In the genomic region with DNA sequence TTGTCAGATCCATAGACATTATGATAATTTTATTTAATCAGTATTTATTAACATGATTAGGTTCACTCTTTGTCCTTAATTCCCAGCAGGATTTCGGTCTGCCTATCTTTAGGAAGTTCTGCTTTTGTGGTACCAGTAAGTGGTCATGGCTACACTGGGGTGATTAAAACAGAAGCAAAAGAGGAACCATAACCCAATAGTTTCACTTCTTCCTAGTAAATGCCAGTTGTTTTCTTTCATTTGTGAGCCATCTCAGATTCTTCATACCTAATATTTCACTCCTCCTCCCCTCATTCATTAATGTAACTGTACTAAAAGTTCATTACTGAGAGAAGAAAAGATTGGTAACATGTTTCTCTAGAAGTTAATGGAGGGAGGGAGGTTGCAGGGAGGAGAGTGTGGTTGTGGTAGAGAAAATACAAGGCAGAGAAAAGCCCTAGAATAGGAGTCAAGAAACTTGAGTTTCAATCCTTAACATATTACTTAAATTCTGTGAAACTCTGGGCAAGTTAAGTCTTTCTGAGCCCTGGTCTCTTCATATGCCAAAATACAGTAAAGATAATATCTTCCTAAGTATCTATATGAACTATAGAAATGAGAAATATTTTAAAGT, we compare ENCODE assay signal across 8 cellular contexts.
A peak's percentile ranks its signal among the peaks of the same experiment; 100 is the strongest.
DNase-seq lines count a peak whose midpoint lies in the region; ATAC-seq, FAIRE-seq and TF ChIP-seq lines count a peak whose summit lies in the region.

No MANE protein-coding gene starts in this region.

- TF ChIP-seq CTCF in SU-DHL-6 (IDR thresholded peaks at IDR 0.05; ENCODE audit: insufficient read depth, low read length, poor library complexity, severe bottlenecking): no peak
- no peak for TF ChIP-seq CTCF in A673 (conservative IDR thresholded peaks at IDR 0.05; ENCODE audit: low read depth, low read length)

- peak; percentile 91 for FAIRE-seq in GM19239 (lab: Jason Lieb, UNC)

- peaks cover 39% of the 10 kb centered on the region for H3K36me3 ChIP-seq in BLaER1
- peaks cover 31% of the 10 kb centered on the region for H3K36me3 ChIP-seq in SU-DHL-6 (ENCODE audit: low read length)
- peaks cover 4% of the 10 kb centered on the region for H3K36me3 ChIP-seq in A673 (ENCODE audit: insufficient read depth, low read length, poor library complexity, severe bottlenecking)

- no peaks in the 10 kb centered on the region for H3K9me2 ChIP-seq in SU-DHL-6 (replicated peaks; ENCODE audit: insufficient read depth, low read length)

- H3K79me2 ChIP-seq in SU-DHL-6 (ENCODE audit: insufficient read depth, low read length): no peaks in the 10 kb centered on the region

- H3K27me3 ChIP-seq in BLaER1 (no peaks in the 10 kb centered on the region), SU-DHL-6 (ENCODE audit: low read length) (no peaks in the 10 kb centered on the region), A673 (replicated peaks; ENCODE audit: insufficient read depth, low read depth, low read length, poor library complexity) (no peaks in the 10 kb centered on the region)

- H3K9ac ChIP-seq in BLaER1 (no peak overlapping the region), SU-DHL-6 (ENCODE audit: low read length) (no peak overlapping the region)

- peak overlapping the region; percentile 49 for H3K27ac ChIP-seq in BLaER1
- peak overlapping the region; percentile 81 for H3K27ac ChIP-seq in SU-DHL-6 (ENCODE audit: low read depth, low read length)
- H3K27ac ChIP-seq in A673 (ENCODE audit: low read depth, low read length, poor library complexity, severe bottlenecking): no peak overlapping the region

- BruUV-seq in A673 (replicated peaks; lab: Mats Ljungman, UMichigan): no TSS peak

- H4K20me1 ChIP-seq in BLaER1 (no peaks in the 10 kb centered on the region), SU-DHL-6 (ENCODE audit: low read depth, low read length) (no peaks in the 10 kb centered on the region)

- peaks cover 23% of the 10 kb centered on the region for H3K4me1 ChIP-seq in BLaER1
- H3K4me1 ChIP-seq in A673 (ENCODE audit: insufficient read depth, low read length, poor library complexity, severe bottlenecking): no peaks in the 10 kb centered on the region

- CTCF ChIA-PET in A673 (lab: Charles Lee): no interaction called here

- POLR2A ChIA-PET in A673 (lab: Charles Lee; ENCODE audit: low non-redundant PET): no interaction called here

- H3K9me3 ChIP-seq in BLaER1 (no peaks in the 10 kb centered on the region), SU-DHL-6 (ENCODE audit: insufficient read depth, low read length) (no peaks in the 10 kb centered on the region), A673 (ENCODE audit: low read depth, low read length, poor library complexity, severe bottlenecking) (no peaks in the 10 kb centered on the region)

- H3K4me3 ChIP-seq in BLaER1: no peak overlapping the region
- peak overlapping the region; percentile 17 for H3K4me3 ChIP-seq in SU-DHL-6 (ENCODE audit: insufficient read depth, low read length, poor library complexity, severe bottlenecking)
- no peak overlapping the region for H3K4me3 ChIP-seq in A673 (ENCODE audit: low read depth, low read length, poor library complexity, severe bottlenecking)

- H3K4me2 ChIP-seq in BLaER1 (peak overlapping the region; percentile 61), SU-DHL-6 (ENCODE audit: low read depth, low read length, poor library complexity, severe bottlenecking) (peak overlapping the region; percentile 59)

- intact Hi-C loops in A673 (cut with micrococcal nuclease; ENCODE audit: unreplicated experiment): no loop called here

- DNase-seq in GM19239 (ENCODE audit: insufficient read length, low spot score) (peak; percentile 39), A673 (ENCODE audit: low spot score) (no peak), hepatic stellate cell (ENCODE audit: low spot score) (no peak), NCI-H524 treated with DMSO at 0.1 percent for 48 hours (lab: John Stamatoyannopoulos, UW) (no peak)
- no peak for DNase-seq in effector CD8-positive, alpha-beta T cell (lab: John Stamatoyannopoulos, UW)

- no peak overlapping the region for H2AFZ ChIP-seq in SU-DHL-6 (ENCODE audit: low read depth, low read length, severe bottlenecking)

- peaks cover 29% of the 10 kb centered on the region for H3F3A ChIP-seq in SU-DHL-6 (ENCODE audit: insufficient read depth)

- ATAC-seq in HG03060 (IDR thresholded peaks at IDR 0.05; ENCODE audit: low read depth, unreplicated experiment): peak; percentile 94
